Comparison of ENCODE assay signal across 11 cellular contexts in the genomic region with DNA sequence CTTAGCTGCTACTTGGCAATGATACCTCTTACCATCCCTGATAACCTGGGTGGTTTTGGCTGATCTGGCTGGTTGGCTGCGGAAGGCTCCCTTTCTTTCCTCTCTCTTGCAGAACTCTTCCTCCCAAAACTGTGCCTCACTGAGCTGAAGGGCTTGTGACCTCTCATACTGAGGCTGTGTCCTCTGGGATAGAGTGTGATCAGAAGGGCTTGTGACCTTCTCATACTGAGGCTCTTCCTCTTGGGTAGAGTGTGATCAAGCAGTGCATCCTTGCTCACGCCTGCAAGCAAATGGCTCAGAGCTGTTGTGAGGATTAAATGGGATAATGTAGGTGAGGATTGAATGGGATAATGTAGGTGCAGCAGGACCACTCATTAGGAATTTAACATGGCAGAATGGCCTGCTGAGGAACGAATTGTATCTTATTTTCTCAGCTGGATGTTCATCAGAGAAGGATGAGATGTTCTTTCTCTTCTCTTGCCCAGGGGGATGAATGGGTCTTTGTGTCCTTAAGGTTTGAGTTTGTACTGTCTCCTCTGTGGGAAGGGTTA.
"Had no signal": no experiment of that assay in that cellular context is flagged by ENCODE, and none has a peak within 500 bp of the region (broad histone marks: within the 10 kb centered on the region; RNA-seq: fewer than 3 reads in every experiment).

No MANE protein-coding gene starts in this region.

- H3K36me3 ChIP-seq: cardiac muscle cell, colonic mucosa, uterus had no signal

- H3K9me3 ChIP-seq: colonic mucosa had no signal

- H3K4me1 ChIP-seq: colonic mucosa, parathyroid adenoma, uterus had no signal

- H3K27ac ChIP-seq: cardiac muscle cell, colonic mucosa, parathyroid adenoma, uterus had no signal

- DNase-seq: activated CD4-positive, alpha-beta T cell treated with anti-CD3 and anti-CD28 coated beads for 48 hours; activated naive CD4-positive, alpha-beta T cell; colonic mucosa; kidney; retina; stimulated activated CD4-positive, alpha-beta T cell treated with anti-CD3 and anti-CD28 coated beads, Interleukin-4, amount 100 ng/mL, for 4 hours; T-helper 1 cell; uterus had no signal

- H3K4me3 ChIP-seq: cardiac muscle cell, colonic mucosa, skin epidermis, uterus had no signal

- H3K27me3 ChIP-seq: cardiac muscle cell, colonic mucosa, uterus had no signal
